17 cellular contexts compared by ENCODE assay signal in the genomic region with DNA sequence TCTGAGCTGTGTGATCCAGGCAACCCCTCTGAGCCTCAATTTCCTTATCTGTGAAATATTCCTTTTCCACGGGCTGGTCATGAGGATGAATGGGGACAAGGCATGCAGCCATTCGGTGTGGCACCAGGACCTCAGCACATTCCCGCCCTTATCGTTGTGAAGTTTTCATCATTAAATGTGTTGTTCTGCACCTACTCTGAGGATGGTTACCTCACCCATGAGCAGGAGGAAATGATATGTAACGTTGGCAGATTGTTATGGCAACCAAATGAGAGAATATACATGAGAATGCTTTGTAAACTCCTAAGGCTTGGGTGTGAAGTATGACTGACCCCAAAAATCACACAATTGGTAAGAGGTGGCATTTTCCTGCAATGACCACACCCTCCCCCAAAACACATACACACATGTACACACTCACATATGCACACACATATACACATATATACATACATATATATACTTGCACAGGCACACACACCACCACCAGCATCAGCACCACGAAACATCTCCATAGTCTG. TPM values are rescaled to one million over a fixed set of nuclear protein-coding genes. Genes with fewer than 3 reads are reported as not detected.
DNase-seq lines count a peak whose midpoint lies in the region; ATAC-seq and TF ChIP-seq lines count a peak whose summit lies in the region.
"Had no signal": no experiment of that assay in that cellular context is flagged by ENCODE, and none has a peak within 500 bp of the region (broad histone marks: within the 10 kb centered on the region; RNA-seq: fewer than 3 reads in every experiment).

No MANE protein-coding gene starts in this region.

- no peak for TF ChIP-seq POLR2A in uterus (IDR thresholded peaks at IDR 0.05)

- H3K36me3 ChIP-seq in uterus, result no peaks in the 10 kb centered on the region
- H3K36me3 ChIP-seq: esophagus squamous epithelium, suprapubic skin had no signal

- peaks cover 32 to 73% (median 64%) of the 10 kb centered on the region in 3 donors for H3K4me1 Mint-ChIP-seq in naive B cell
- H3K4me1 Mint-ChIP-seq: brain had no signal

- no peaks in the 10 kb centered on the region for H3K36me3 Mint-ChIP-seq in activated naive CD4-positive, alpha-beta T cell treated with anti-CD3 and anti-CD28 coated beads, Interleukin-2, amount 50 U/mL, for 72 hours
- no peaks in the 10 kb centered on the region for H3K36me3 Mint-ChIP-seq in naive B cell
- H3K36me3 Mint-ChIP-seq: brain had no signal

- H3K27me3 ChIP-seq in uterus, result no peaks in the 10 kb centered on the region
- H3K27me3 ChIP-seq: suprapubic skin had no signal

- no peak overlapping the region for H3K4me3 ChIP-seq in uterus
- H3K4me3 ChIP-seq: esophagus squamous epithelium, suprapubic skin had no signal

- no peak overlapping the region for H3K27ac ChIP-seq in uterus
- H3K27ac ChIP-seq: esophagus squamous epithelium, suprapubic skin had no signal

- H3K9me3 ChIP-seq in uterus, result no peaks in the 10 kb centered on the region
- H3K9me3 ChIP-seq: esophagus squamous epithelium, suprapubic skin had no signal

- intact Hi-C loops in uterus (cut with DNase I; ENCODE audit: low total_unique reads), result no loop called here

- ATAC-seq in GM18520 (IDR thresholded peaks at IDR 0.05; ENCODE audit: unreplicated experiment) (peak; percentile 56), naive B cell (ENCODE audit: low read depth in 2 of 2) (peak; percentile 86 to 91)
- peak; percentile 51 to 75 for ATAC-seq in activated naive CD4-positive, alpha-beta T cell treated with anti-CD3 and anti-CD28 coated beads, Interleukin-2, amount 50 U/mL, for 72 hours

- DNase-seq in CD1c-positive myeloid dendritic cell (ENCODE audit: extremely low spot score) (peak; percentile 48), naive B cell (no peak), RKO (ENCODE audit: low spot score) (no peak), uterus (no peak), NCI-H1105 (lab: John Stamatoyannopoulos, UW) (no peak)
- no peak for DNase-seq in activated naive CD4-positive, alpha-beta T cell treated with anti-CD3 and anti-CD28 coated beads, Interleukin-2, amount 50 U/mL, for 72 hours (ENCODE audit: low spot score in 2 of 2)
- no peak for DNase-seq in stimulated activated CD8-positive, alpha-beta memory T cell treated with anti-CD3 and anti-CD28 coated beads, Interleukin-4, amount 100 ng/mL, for 48 hours
- DNase-seq: esophagus squamous epithelium, H7, NCI-H1417 treated with DMSO at 0.1 percent for 48 hours, NCI-H2171 treated with DMSO at 0.1 percent for 48 hours had no signal

- no peak for TF ChIP-seq CTCF in uterus (IDR thresholded peaks at IDR 0.05)

- H3K4me3 Mint-ChIP-seq in naive B cell, result peak overlapping the region in 2 of 8 donors; percentile 12 to 25
- H3K4me3 Mint-ChIP-seq: brain had no signal

- no peaks in the 10 kb centered on the region for H3K9me3 Mint-ChIP-seq in activated naive CD4-positive, alpha-beta T cell treated with anti-CD3 and anti-CD28 coated beads, Interleukin-2, amount 50 U/mL, for 72 hours
- H3K9me3 Mint-ChIP-seq in naive B cell, result no peaks in the 10 kb centered on the region
- H3K9me3 Mint-ChIP-seq: brain had no signal

- H3K27me3 Mint-ChIP-seq in naive B cell, result no peaks in the 10 kb centered on the region

- H3K27ac Mint-ChIP-seq in activated naive CD4-positive, alpha-beta T cell treated with anti-CD3 and anti-CD28 coated beads, Interleukin-2, amount 50 U/mL, for 72 hours, result peak overlapping the region; percentile 91 to 94
- peak overlapping the region in 5 of 6 donors; percentile 15 to 91 (median 89) for H3K27ac Mint-ChIP-seq in naive B cell
- H3K27ac Mint-ChIP-seq: brain had no signal

- H3K4me1 ChIP-seq in uterus, result no peaks in the 10 kb centered on the region

RNA-seq across cellular contexts. Expression of a gene that starts 39.5 kb away (rescaled TPM):
- 10 to 100 TPM; 85.6 to 93.9 TPM for total RNA-seq in activated naive CD4-positive, alpha-beta T cell treated with anti-CD3 and anti-CD28 coated beads, Interleukin-2, amount 50 U/mL, for 72 hours
- 100 to 1,000 TPM; 211 to 267 (median 255) TPM for polyA plus RNA-seq in naive B cell (ENCODE audit: low read depth in 6 of 6)
- total RNA-seq in uterus, result 100 to 1,000 TPM; 109 to 401 (median 159) TPM

RNA-seq across cellular contexts. Expression of a gene that starts 42.8 kb away (rescaled TPM):
- 100 to 1,000 TPM; 287 to 301 TPM for total RNA-seq in activated naive CD4-positive, alpha-beta T cell treated with anti-CD3 and anti-CD28 coated beads, Interleukin-2, amount 50 U/mL, for 72 hours
- polyA plus RNA-seq in naive B cell (ENCODE audit: low read depth in 6 of 6), result 100 to 1,000 TPM; 442 to 802 (median 622) TPM
- under 1 TPM in 1 of 4 donors, not detected in 3; 0.14 TPM for total RNA-seq in uterus
- total RNA-seq: HT-29, lung microvascular endothelial cell, RPMI7951 had no signal

RNA-seq across cellular contexts. Expression of a gene that starts 56.9 kb away (rescaled TPM):
- total RNA-seq in activated naive CD4-positive, alpha-beta T cell treated with anti-CD3 and anti-CD28 coated beads, Interleukin-2, amount 50 U/mL, for 72 hours, result not detected
- not detected for polyA plus RNA-seq in naive B cell (ENCODE audit: low read depth in 6 of 6)
- 1 to 10 TPM in 3 of 4 donors, not detected in 1; 1.6 to 4.2 (median 2.6) TPM for total RNA-seq in uterus
- total RNA-seq: HT-29, lung microvascular endothelial cell, RPMI7951 had no signal

Comparison
In these comparisons a context has a peak if more than half of its experiments do, and no peak if none do; other contexts are left out.
1. RNA of a gene that starts 42.8 kb away (total RNA-seq): 287 to 301 TPM in activated naive CD4-positive, alpha-beta T cell treated with anti-CD3 and anti-CD28 coated beads, Interleukin-2, amount 50 U/mL, for 72 hours; 0.14 TPM in uterus; every median in the first group is over 100 times any median in the second.
2. Peak in every context shown above with its lines, with median percentiles within 50 percentile points of each other: ATAC-seq.